16 cellular contexts compared by ENCODE assay signal in the genomic region with DNA sequence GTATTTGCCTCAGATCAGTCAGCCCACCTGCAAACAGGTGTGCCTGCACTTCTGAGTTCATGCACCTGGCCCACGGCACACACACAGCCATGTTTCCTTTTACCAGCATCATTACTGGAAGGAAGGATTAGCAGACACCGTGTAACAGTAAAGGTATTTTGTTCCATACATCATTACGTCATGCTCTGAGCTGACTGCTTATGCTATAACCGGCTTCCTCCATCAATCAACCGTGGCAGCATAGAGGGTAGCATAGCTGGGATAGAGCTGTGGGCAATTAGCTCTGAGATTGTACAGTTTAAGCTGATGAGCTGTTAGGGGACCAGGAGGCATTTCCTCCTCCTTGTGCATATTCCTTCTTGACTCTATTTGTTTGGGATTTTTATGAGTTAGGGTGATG.
DNase-seq lines count a peak whose midpoint lies in the region; ATAC-seq, FAIRE-seq and TF ChIP-seq lines count a peak whose summit lies in the region.
"Had no signal": no experiment of that assay in that cellular context is flagged by ENCODE, and none has a peak within 500 bp of the region (broad histone marks: within the 10 kb centered on the region; RNA-seq: fewer than 3 reads in every experiment).

No MANE protein-coding gene starts in this region.

- WGBS in K562 (ENCODE audit: insufficient coverage, low coverage, missing lambda C conversion rate): 0% methylated on average over 5 of the region's 5 CpGs
- WGBS in psoas muscle, 3 donors: 68 to 80% (median 75%) methylated on average over 5 of the region's 5 CpGs

- POLR2A ChIA-PET in K562 (lab: Yijun Ruan, JAX): interaction anchor here (0.6 to 1.6 kb wide), 2 partner anchors 12 to 15 kb away, joined by 3 to 5 read pairs; no protein-coding TSS in a partner anchor
- POLR2A ChIA-PET in T-cell (lab: Charles Lee): no interaction called here

- intact Hi-C loops in K562 (cut with micrococcal nuclease) (no loop called here), psoas muscle (cut with DNase I) (no loop called here)

- no peak for TF ChIP-seq RAD21 in K562 (CRISPR knock-in tag; conservative IDR thresholded peaks at IDR 0.05 in 1 of 2, IDR thresholded peaks at IDR 0.05 in 1 of 2)

- H3K36me3 Mint-ChIP-seq in mesothelial cell of epicardium: no peaks in the 10 kb centered on the region
- no peaks in the 10 kb centered on the region for H3K36me3 Mint-ChIP-seq in T-cell

- no peak for TF ChIP-seq EP300 in K562 (IDR thresholded peaks at IDR 0.05; ENCODE audit: low read length)

- TF ChIP-seq CTCF in K562 (IDR thresholded peaks at IDR 0.05 in 2 of 3, conservative IDR thresholded peaks at IDR 0.05 in 1 of 3; ENCODE audit: insufficient read depth in 2 of 3, low read depth in 1 of 3, low read length in 3 of 3) (no peak), mesothelial cell of epicardium (IDR thresholded peaks at IDR 0.05; ENCODE audit: unreplicated experiment) (no peak), psoas muscle (IDR thresholded peaks at IDR 0.05) (no peak)

- no peaks in the 10 kb centered on the region for H4K20me1 ChIP-seq in K562 (replicated peaks; ENCODE audit: control insufficient read depth, insufficient read depth, low read length)

- H3K9me3 Mint-ChIP-seq in mesothelial cell of epicardium (no peaks in the 10 kb centered on the region), T-cell (no peaks in the 10 kb centered on the region)

- CTCF ChIA-PET in K562 (lab: Yijun Ruan, JAX; ENCODE audit: low intra/inter-chr PET ratio): interaction anchor here (1.5 kb wide), 1 partner anchor 80 kb away, joined by 4 read pairs; no protein-coding TSS in a partner anchor
- CTCF ChIA-PET in T-cell (lab: Charles Lee): no interaction called here

- H3K27me3 ChIP-seq in K562 (ENCODE audit: control insufficient read depth in 2 of 2, insufficient read depth in 2 of 2, low read length in 2 of 2) (peaks cover 11 to 38% of the 10 kb centered on the region in 2 experiments; a peak in 4 of 5 replicates), psoas muscle (ENCODE audit: insufficient read depth in 3 of 3, low read length in 2 of 3) (no peaks in the 10 kb centered on the region)
- H3K27me3 ChIP-seq: left lung, ovary had no signal

- no peak overlapping the region for H3K9ac ChIP-seq in K562 (ENCODE audit: insufficient read depth in 1 of 2, low read depth in 2 of 2, low read length in 2 of 2)

- H3K9me1 ChIP-seq in K562 (ENCODE audit: control insufficient read depth, insufficient read depth, low read length): no peaks in the 10 kb centered on the region

- H2AFZ ChIP-seq in K562 (ENCODE audit: low read depth, low read length): no peak overlapping the region

- TF ChIP-seq POLR2A in K562 (conservative IDR thresholded peaks at IDR 0.05): no peak

- H3K27ac Mint-ChIP-seq in mesothelial cell of epicardium (peak overlapping the region; percentile 57), T-cell (no peak overlapping the region)

- no peaks in the 10 kb centered on the region for H3K4me1 ChIP-seq in K562 (replicated peaks in 1 of 2; ENCODE audit: control insufficient read depth in 2 of 2, insufficient read depth in 2 of 2, low read length in 2 of 2)
- H3K4me1 ChIP-seq in psoas muscle: no peaks in the 10 kb centered on the region

- no peak overlapping the region for H3K27ac ChIP-seq in K562 (ENCODE audit: extremely low read depth, low read depth, low read length)
- H3K27ac ChIP-seq in psoas muscle: no peak overlapping the region
- H3K27ac ChIP-seq: left lung, ovary had no signal

- DNase-seq in COLO668 (lab: John Stamatoyannopoulos, UW; ENCODE audit: unreplicated experiment) (peak; percentile 19), K562 (ENCODE audit: extremely low read depth in 1 of 4, low spot score in 3 of 4) (no peak), mesothelial cell of epicardium (ENCODE audit: low spot score in 2 of 2, unreplicated experiment in 2 of 2) (no peak), psoas muscle (no peak), T-cell (no peak), NCI-H1417 treated with DMSO at 0.1 percent for 48 hours (lab: John Stamatoyannopoulos, UW) (no peak)
- DNase-seq: activated CD4-positive, alpha-beta T cell treated with anti-CD3 and anti-CD28 coated beads for 1 hour; activated effector memory CD4-positive, alpha-beta T cell treated with Interleukin-2 at 50 U/mL for 16 hours; AML-193; Kasumi-1; left lung; NCI-H2227 treated with DMSO at 0.1 percent for 48 hours; ovary; stimulated activated CD4-positive, alpha-beta T cell treated with anti-CD3 and anti-CD28 coated beads, Interleukin-4, amount 100 ng/mL, for 1 hour had no signal

- H3K9me3 ChIP-seq in K562 (replicated peaks; ENCODE audit: control insufficient read depth, insufficient read depth, low read depth, low read length): no peaks in the 10 kb centered on the region
- H3K9me3 ChIP-seq in psoas muscle: no peaks in the 10 kb centered on the region
- H3K9me3 ChIP-seq: left lung, ovary had no signal

- no peak for FAIRE-seq in K562 (lab: Jason Lieb, UNC)

- no TSS peak for BruUV-seq in K562 (replicated peaks; lab: Mats Ljungman, UMichigan)

- no peak overlapping the region for H3K4me3 ChIP-seq in K562
- H3K4me3 ChIP-seq in psoas muscle: no peak overlapping the region
- H3K4me3 ChIP-seq: left lung, ovary had no signal

- ATAC-seq in HG02885 (IDR thresholded peaks at IDR 0.05; ENCODE audit: poor library complexity, unreplicated experiment) (peak; percentile 35), K562 (0 out of 3 replicates have a peak, but pooled peaks have one; percentile 10), GM21723 (IDR thresholded peaks at IDR 0.05; ENCODE audit: unreplicated experiment) (no peak), psoas muscle (no peak), T-cell (replicated peaks in 1 of 4) (no peak)
- ATAC-seq: left lung had no signal

- H3K4me2 ChIP-seq in K562 (ENCODE audit: insufficient read depth, low read length): no peak overlapping the region

- no peaks in the 10 kb centered on the region for H3K79me2 ChIP-seq in K562 (ENCODE audit: control insufficient read depth, insufficient read depth, low read length)

- H3K4me3 Mint-ChIP-seq in mesothelial cell of epicardium (no peak overlapping the region), T-cell (no peak overlapping the region)

- H3K4me1 Mint-ChIP-seq in mesothelial cell of epicardium (peaks cover 38% of the 10 kb centered on the region), T-cell (no peaks in the 10 kb centered on the region)

- H3K27me3 Mint-ChIP-seq in mesothelial cell of epicardium (ENCODE audit: low read depth) (peaks cover 10% of the 10 kb centered on the region), T-cell (no peaks in the 10 kb centered on the region)

- H3K36me3 ChIP-seq in K562 (ENCODE audit: control insufficient read depth, insufficient read depth, low read length) (no peaks in the 10 kb centered on the region), psoas muscle (ENCODE audit: insufficient read depth in 1 of 2, low read depth in 1 of 2) (no peaks in the 10 kb centered on the region)
- H3K36me3 ChIP-seq: left lung, ovary had no signal

- in situ Hi-C loops in K562 (cut with MboI): loop anchor here (5.0 kb wide), 1 partner anchor 113 kb away; no protein-coding TSS in a partner anchor

TF ChIP-seq in K562, 482 proteins besides CTCF, POLR2A, EP300 and RAD21 (continues in another document):
- TF ChIP-seq KLF13 (tag; IDR thresholded peaks at IDR 0.05; ENCODE audit: borderline replicate concordance, low read depth): no peak
- no peak for TF ChIP-seq HDAC2 (IDR thresholded peaks at IDR 0.05)
- TF ChIP-seq, protein P1, sequence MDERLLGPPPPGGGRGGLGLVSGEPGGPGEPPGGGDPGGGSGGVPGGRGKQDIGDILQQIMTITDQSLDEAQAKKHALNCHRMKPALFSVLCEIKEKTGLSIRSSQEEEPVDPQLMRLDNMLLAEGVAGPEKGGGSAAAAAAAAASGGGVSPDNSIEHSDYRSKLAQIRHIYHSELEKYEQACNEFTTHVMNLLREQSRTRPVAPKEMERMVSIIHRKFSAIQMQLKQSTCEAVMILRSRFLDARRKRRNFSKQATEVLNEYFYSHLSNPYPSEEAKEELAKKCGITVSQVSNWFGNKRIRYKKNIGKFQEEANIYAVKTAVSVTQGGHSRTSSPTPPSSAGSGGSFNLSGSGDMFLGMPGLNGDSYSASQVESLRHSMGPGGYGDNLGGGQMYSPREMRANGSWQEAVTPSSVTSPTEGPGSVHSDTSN (CRISPR knock-in tag; IDR thresholded peaks at IDR 0.05; ENCODE audit: low read depth): no peak
- TF ChIP-seq, protein P1 (tag; conservative IDR thresholded peaks at IDR 0.05; ENCODE audit: low read depth): peak; percentile 36; the same call in 1 of the 2 replicates
- TF ChIP-seq, protein P2, sequence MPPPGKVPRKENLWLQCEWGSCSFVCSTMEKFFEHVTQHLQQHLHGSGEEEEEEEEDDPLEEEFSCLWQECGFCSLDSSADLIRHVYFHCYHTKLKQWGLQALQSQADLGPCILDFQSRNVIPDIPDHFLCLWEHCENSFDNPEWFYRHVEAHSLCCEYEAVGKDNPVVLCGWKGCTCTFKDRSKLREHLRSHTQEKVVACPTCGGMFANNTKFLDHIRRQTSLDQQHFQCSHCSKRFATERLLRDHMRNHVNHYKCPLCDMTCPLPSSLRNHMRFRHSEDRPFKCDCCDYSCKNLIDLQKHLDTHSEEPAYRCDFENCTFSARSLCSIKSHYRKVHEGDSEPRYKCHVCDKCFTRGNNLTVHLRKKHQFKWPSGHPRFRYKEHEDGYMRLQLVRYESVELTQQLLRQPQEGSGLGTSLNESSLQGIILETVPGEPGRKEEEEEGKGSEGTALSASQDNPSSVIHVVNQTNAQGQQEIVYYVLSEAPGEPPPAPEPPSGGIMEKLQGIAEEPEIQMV (tag; conservative IDR thresholded peaks at IDR 0.05; ENCODE audit: low read depth): no peak
- no peak for TF ChIP-seq ZNF778 (CRISPR knock-in tag; IDR thresholded peaks at IDR 0.05)
- TF ChIP-seq CEBPG (CRISPR knock-in tag; IDR thresholded peaks at IDR 0.05): no peak
- 0 out of 4 replicates have a peak, but pooled peaks of 1 of the 2 experiments have one; percentile 10 for TF ChIP-seq CEBPG (tag; conservative IDR thresholded peaks at IDR 0.05 in 1 of 2, IDR thresholded peaks at IDR 0.05 in 1 of 2)
- no peak for TF ChIP-seq ETV5 (CRISPR knock-in tag; IDR thresholded peaks at IDR 0.05; ENCODE audit: low read depth)
- TF ChIP-seq ATF7 (IDR thresholded peaks at IDR 0.05): peak; percentile 78
- peak; percentile 84 for TF ChIP-seq MEIS2 (IDR thresholded peaks at IDR 0.05; ENCODE audit: partially characterized antibody)

Comparison
In these comparisons a context has a peak if more than half of its experiments do, and no peak if none do; other contexts are left out.
1. ATAC-seq: peak in HG02885 (single experiment) and K562 (single experiment); none in GM21723 (single experiment), psoas muscle (0 of 4) and T-cell (0 of 4).